13 cellular contexts compared by ENCODE assay signal in genomic region chr10:5582736-5583135, GRCh38. TPM values are rescaled to one million over a fixed set of nuclear protein-coding genes. Genes with fewer than 3 reads are reported as not detected.
A peak's percentile ranks its signal among the peaks of the same experiment; 100 is the strongest.
DNase-seq lines count a peak whose midpoint lies in the region; ATAC-seq and TF ChIP-seq lines count a peak whose summit lies in the region.
"Had no signal": no experiment of that assay in that cellular context is flagged by ENCODE, and none has a peak within 500 bp of the region (broad histone marks: within the 10 kb centered on the region; RNA-seq: fewer than 3 reads in every experiment).

No MANE protein-coding gene starts in this region.

- TF ChIP-seq EP300 in upper lobe of left lung (IDR thresholded peaks at IDR 0.05) (no peak), tibial nerve (IDR thresholded peaks at IDR 0.05) (no peak)

- H3K4me3 ChIP-seq in DOHH2 (ENCODE audit: low read length) = no peak overlapping the region
- H3K4me3 ChIP-seq in brain microvascular endothelial cell (ENCODE audit: low read depth, low read length) = no peak overlapping the region
- H3K4me3 ChIP-seq in mucosa of descending colon = no peak overlapping the region
- H3K4me3 ChIP-seq in upper lobe of left lung = no peak overlapping the region
- H3K4me3 ChIP-seq in tibial nerve = no peak overlapping the region
- H3K4me3 ChIP-seq: pancreas had no signal

- H3K27me3 Mint-ChIP-seq in HFFc6 (ENCODE audit: insufficient read depth) = no peaks in the 10 kb centered on the region

- H3K27ac ChIP-seq in DOHH2 (ENCODE audit: low read depth, low read length) (no peak overlapping the region), brain microvascular endothelial cell (no peak overlapping the region), upper lobe of left lung (no peak overlapping the region), tibial nerve (no peak overlapping the region)
- H3K27ac ChIP-seq: pancreas had no signal

- 84 to 87% methylated on average over 12 of the region's 12 CpGs for WGBS in upper lobe of left lung, 2 donors
- WGBS in tibial nerve, 2 donors = 71 to 73% methylated on average over 12 of the region's 12 CpGs

- H3K9me3 Mint-ChIP-seq in HFFc6 = peaks cover 10% of the 10 kb centered on the region
- H3K9me3 Mint-ChIP-seq: activated naive CD4-positive, alpha-beta T cell treated with anti-CD3 and anti-CD28 coated beads, Interleukin-2, amount 50 U/mL, for 24 hours had no signal

- H3K36me3 ChIP-seq in DOHH2 (ENCODE audit: control insufficient read depth, low read length) (no peaks in the 10 kb centered on the region), brain microvascular endothelial cell (replicated peaks) (no peaks in the 10 kb centered on the region), mucosa of descending colon (ENCODE audit: low read depth) (no peaks in the 10 kb centered on the region), upper lobe of left lung (no peaks in the 10 kb centered on the region), tibial nerve (no peaks in the 10 kb centered on the region)
- H3K36me3 ChIP-seq: pancreas had no signal

- DNase-seq in HFFc6 (no peak), brain microvascular endothelial cell (no peak), mucosa of descending colon (peak in 1 of 3 donors; percentile 17), NOMO-1 (lab: John Stamatoyannopoulos, UW; ENCODE audit: unreplicated experiment in 2 of 2) (no peak), upper lobe of left lung (no peak), NAMALWA (ENCODE audit: low spot score) (no peak), tibial nerve (ENCODE audit: low spot score in 2 of 2) (no peak)
- DNase-seq: NCI-H1048, Right ventricle myocardium superior had no signal

- H3K9me3 ChIP-seq in DOHH2 (ENCODE audit: control insufficient read depth, insufficient read depth, low read length) (peaks cover 6% of the 10 kb centered on the region; the same call in 1 of the 2 replicates), mucosa of descending colon (no peaks in the 10 kb centered on the region), upper lobe of left lung (no peaks in the 10 kb centered on the region), tibial nerve (peaks cover 0 to 18% (median 0%) of the 10 kb centered on the region in 4 donors)
- H3K9me3 ChIP-seq: pancreas had no signal

- no peak overlapping the region for H3K4me3 Mint-ChIP-seq in HFFc6
- H3K4me3 Mint-ChIP-seq: activated naive CD4-positive, alpha-beta T cell treated with anti-CD3 and anti-CD28 coated beads, Interleukin-2, amount 50 U/mL, for 24 hours; mesothelial cell of epicardium had no signal

- H3K36me3 Mint-ChIP-seq in HFFc6 (ENCODE audit: low read depth) = peaks cover 8% of the 10 kb centered on the region
- H3K36me3 Mint-ChIP-seq: activated naive CD4-positive, alpha-beta T cell treated with anti-CD3 and anti-CD28 coated beads, Interleukin-2, amount 50 U/mL, for 24 hours had no signal

- intact Hi-C loops in mucosa of descending colon (cut with DNase I, micrococcal nuclease) = no loop called here

- no peak overlapping the region for H3K27ac Mint-ChIP-seq in HFFc6
- H3K27ac Mint-ChIP-seq: activated naive CD4-positive, alpha-beta T cell treated with anti-CD3 and anti-CD28 coated beads, Interleukin-2, amount 50 U/mL, for 24 hours had no signal

- H3K4me2 ChIP-seq in DOHH2 (ENCODE audit: low read length) = peak overlapping the region; percentile 77

- TF ChIP-seq CTCF in DOHH2 (IDR thresholded peaks at IDR 0.05; ENCODE audit: low read depth, low read length, poor library complexity, severe bottlenecking) (no peak), HFFc6 (IDR thresholded peaks at IDR 0.05) (peak; percentile 46), brain microvascular endothelial cell (IDR thresholded peaks at IDR 0.05; ENCODE audit: low read depth, low read length, missing control alignments) (peak; percentile 37), mucosa of descending colon (IDR thresholded peaks at IDR 0.05) (no peak), upper lobe of left lung (IDR thresholded peaks at IDR 0.05) (no peak), tibial nerve (IDR thresholded peaks at IDR 0.05) (no peak)

- H3K4me1 ChIP-seq in DOHH2 (ENCODE audit: control insufficient read depth, low read length) = peaks cover 35% of the 10 kb centered on the region
- peaks cover 17% of the 10 kb centered on the region for H3K4me1 ChIP-seq in mucosa of descending colon (ENCODE audit: low read depth)
- H3K4me1 ChIP-seq in upper lobe of left lung = peaks cover 0 to 32% (median 16%) of the 10 kb centered on the region in 4 donors
- peaks cover 0 to 20% (median 0%) of the 10 kb centered on the region in 4 donors for H3K4me1 ChIP-seq in tibial nerve
- H3K4me1 ChIP-seq: pancreas had no signal

- H3K27me3 ChIP-seq in DOHH2 (ENCODE audit: control insufficient read depth, low read length) (peaks cover 25% of the 10 kb centered on the region), brain microvascular endothelial cell (replicated peaks) (no peaks in the 10 kb centered on the region), upper lobe of left lung (no peaks in the 10 kb centered on the region), tibial nerve (no peaks in the 10 kb centered on the region)
- H3K27me3 ChIP-seq: pancreas had no signal

- ATAC-seq in mucosa of descending colon (peak; percentile 20), upper lobe of left lung (ENCODE audit: low FRiP score in 2 of 2) (no peak)

- peaks cover 48% of the 10 kb centered on the region for H3K4me1 Mint-ChIP-seq in HFFc6 (ENCODE audit: low read depth)
- H3K4me1 Mint-ChIP-seq: activated naive CD4-positive, alpha-beta T cell treated with anti-CD3 and anti-CD28 coated beads, Interleukin-2, amount 50 U/mL, for 24 hours had no signal

- peaks cover 10% of the 10 kb centered on the region; the same call in 1 of the 2 replicates for H3F3A ChIP-seq in DOHH2 (ENCODE audit: control insufficient read depth, insufficient read depth)

- TF ChIP-seq POLR2A in upper lobe of left lung (IDR thresholded peaks at IDR 0.05) = no peak
- no peak for TF ChIP-seq POLR2A in tibial nerve (IDR thresholded peaks at IDR 0.05)

- no peaks in the 10 kb centered on the region for H4K20me1 ChIP-seq in DOHH2 (ENCODE audit: control insufficient read depth, insufficient read depth, low read depth, low read length)

- no peaks in the 10 kb centered on the region for H3K79me2 ChIP-seq in DOHH2 (ENCODE audit: control insufficient read depth, low read length)

- in situ Hi-C loops in brain microvascular endothelial cell (cut with HindIII; ENCODE audit: low pct_ligation_motif_present, low sequenced_read_pairs) = no loop called here

- no peaks in the 10 kb centered on the region for H3K9me2 ChIP-seq in DOHH2 (replicated peaks; ENCODE audit: control insufficient read depth, low read length)

RNA-seq across cellular contexts. Expression of gene CALML3, which starts 58.0 kb away (rescaled TPM):
- not detected for total RNA-seq in HFFc6 (2021; fragmentation: NEBNext Ultra II Directional; extraction: Animal tissue kit (Norgen Biotek cat#: 25700))
- total RNA-seq in mucosa of descending colon (under 1 TPM in 2 of 3 donors, not detected in 1; 0.09 to 0.17 TPM), upper lobe of left lung (not detected), tibial nerve (not detected)
- total RNA-seq: pancreas, Right ventricle myocardium superior had no signal

Comparison
In these comparisons a context has a peak if more than half of its experiments do, and no peak if none do; other contexts are left out.
1. CTCF ChIP-seq: peak in HFFc6 (single experiment) and brain microvascular endothelial cell (single experiment); none in DOHH2 (single experiment), mucosa of descending colon (single experiment), upper lobe of left lung (0 of 6) and tibial nerve (0 of 5).